ENCODE assay signal across 28 cellular contexts in genomic region chr16:12925026-12925425, GRCh38. TPM values are rescaled to one million over a fixed set of nuclear protein-coding genes. Genes with fewer than 3 reads are reported as not detected.
"Had no signal": no experiment of that assay in that cellular context is flagged by ENCODE, and none has a peak within 500 bp of the region (broad histone marks: within the 10 kb centered on the region; RNA-seq: fewer than 3 reads in every experiment).

No MANE protein-coding gene starts in this region.

- H3K4me1 Mint-ChIP-seq: endodermal cell; mesothelial cell of epicardium; naive thymus-derived CD4-positive, alpha-beta T cell had no signal

- H3K36me3 ChIP-seq: colonic mucosa, esophagus squamous epithelium, gastroesophageal sphincter, heart right ventricle, left lung, lower lobe of right lung had no signal

- H3K36me3 Mint-ChIP-seq: mesothelial cell of epicardium had no signal

- FAIRE-seq: endometrium, frontal cortex, islet of Langerhans, keratinocyte had no signal

- ATAC-seq: effector memory CD8-positive, alpha-beta T cell; esophagus mucosa; foreskin keratinocyte; gastroesophageal sphincter; heart right ventricle; left cardiac atrium; left lung; left ventricle myocardium superior; lower lobe of right lung; mucosa of descending colon; naive thymus-derived CD4-positive, alpha-beta T cell had no signal

- H3K4me3 Mint-ChIP-seq: dendritic cell treated with granulocyte-macrophage colony-stimulating factor and Interleukin-4, amounts not matched to agents 40 ng/mL and 50 ng/mL, for 4 days; effector memory CD8-positive, alpha-beta T cell; endodermal cell; mesothelial cell of epicardium; naive thymus-derived CD4-positive, alpha-beta T cell had no signal

- H3K27ac Mint-ChIP-seq: dendritic cell treated with granulocyte-macrophage colony-stimulating factor and Interleukin-4, amounts not matched to agents 40 ng/mL and 50 ng/mL, for 4 days; effector memory CD8-positive, alpha-beta T cell; endodermal cell; mesothelial cell of epicardium; naive thymus-derived CD4-positive, alpha-beta T cell had no signal

- H3K4me3 ChIP-seq: colonic mucosa, esophagus squamous epithelium, gastroesophageal sphincter, heart right ventricle, left lung, lower lobe of right lung, mucosa of descending colon had no signal

- H3K9me3 Mint-ChIP-seq: dendritic cell treated with granulocyte-macrophage colony-stimulating factor and Interleukin-4, amounts not matched to agents 40 ng/mL and 50 ng/mL, for 4 days; effector memory CD8-positive, alpha-beta T cell; endodermal cell; mesothelial cell of epicardium had no signal

- DNase-seq: colonic mucosa; cortex of kidney; effector CD8-positive, alpha-beta T cell; effector memory CD8-positive, alpha-beta T cell; endodermal cell; erythroblast; esophagus squamous epithelium; foreskin keratinocyte; head of caudate nucleus; heart right ventricle; left cardiac atrium; left lung; left ventricle myocardium superior; lower lobe of right lung; mesenchymal stem cell; mucosa of descending colon; naive thymus-derived CD4-positive, alpha-beta T cell had no signal

- H3K27me3 ChIP-seq: colonic mucosa, foreskin keratinocyte, left lung had no signal

RNA-seq across cellular contexts. Expression of gene SHISA9, which starts 23.6 kb away (rescaled TPM):
- total RNA-seq: dermis microvascular lymphatic vessel endothelial cell, lower lobe of right lung, lung microvascular endothelial cell, mesenteric fat pad had no signal
- polyA plus RNA-seq: naive thymus-derived CD4-positive, alpha-beta T cell had no signal
